In genomic region chr9:82539126-82539525, GRCh38 we compare ENCODE assay signal across 17 cellular contexts.
A peak's percentile ranks its signal among the peaks of the same experiment; 100 is the strongest.
DNase-seq lines count a peak whose midpoint lies in the region; ATAC-seq and TF ChIP-seq lines count a peak whose summit lies in the region.
"Had no signal": no experiment of that assay in that cellular context is flagged by ENCODE, and none has a peak within 500 bp of the region (broad histone marks: within the 10 kb centered on the region; RNA-seq: fewer than 3 reads in every experiment).

No MANE protein-coding gene starts in this region.

- H2BK15ac ChIP-seq in mesenchymal stem cell (ENCODE audit: low read depth, poor library complexity, severe bottlenecking), result no peak overlapping the region

- no peak overlapping the region for H3K9ac ChIP-seq in mesenchymal stem cell (ENCODE audit: low read length)

- H3K27me3 ChIP-seq in mesenchymal stem cell (ENCODE audit: control insufficient read depth in 1 of 2, insufficient read depth in 1 of 2, low read length in 2 of 2) (no peaks in the 10 kb centered on the region), foreskin keratinocyte (no peaks in the 10 kb centered on the region)

- H2BK5ac ChIP-seq in mesenchymal stem cell (ENCODE audit: low read depth, low read length, poor library complexity, severe bottlenecking), result no peak overlapping the region

- H4K91ac ChIP-seq in mesenchymal stem cell (ENCODE audit: low read length), result no peak overlapping the region

- no peak overlapping the region for H3K23ac ChIP-seq in mesenchymal stem cell (ENCODE audit: low read length in 2 of 2)

- peak; percentile 21 for DNase-seq in NCI-H748 (lab: John Stamatoyannopoulos, UW; ENCODE audit: unreplicated experiment)
- no peak for DNase-seq in NCI-H748 treated with DMSO at 0.1 percent for 48 hours (lab: John Stamatoyannopoulos, UW)
- peak; percentile 53 for DNase-seq in H4 (ENCODE audit: low spot score)
- DNase-seq in NCI-H69 (lab: John Stamatoyannopoulos, UW), result peak; percentile 44
- peak; percentile 54 for DNase-seq in mesenchymal stem cell
- no peak for DNase-seq in kidney tubule cell (ENCODE audit: low spot score)
- DNase-seq in NCI-H82 (lab: John Stamatoyannopoulos, UW), result no peak
- no peak for DNase-seq in foreskin keratinocyte
- DNase-seq: CD4-positive, alpha-beta memory T cell; IMR-90; NCI-H187; NCI-H345; NCI-H524 treated with DMSO at 0.1 percent for 48 hours; PC-9; T-helper 17 cell had no signal

- no peak overlapping the region for H2BK12ac ChIP-seq in mesenchymal stem cell (ENCODE audit: low read length in 2 of 2)

- TF ChIP-seq CTCF in foreskin keratinocyte (conservative IDR thresholded peaks at IDR 0.05), result no peak

- ATAC-seq in foreskin keratinocyte, result no peak
- ATAC-seq: T-helper 17 cell had no signal

- no peak overlapping the region for H3K14ac ChIP-seq in mesenchymal stem cell (ENCODE audit: low read length in 2 of 2)

- H3K18ac ChIP-seq in mesenchymal stem cell (ENCODE audit: low read depth in 1 of 2, low read length in 2 of 2), result no peak overlapping the region

- no peak overlapping the region for H3K4me3 ChIP-seq in mesenchymal stem cell (ENCODE audit: insufficient read depth in 1 of 2, low read depth in 1 of 2, low read length in 2 of 2)
- H3K4me3 ChIP-seq: HAP-1, PC-9 had no signal

- 91% methylated on average over 2 of the region's 3 CpGs for whole genome bisulfite sequencing in mesenchymal stem cell

- H2AFZ ChIP-seq in mesenchymal stem cell (ENCODE audit: low read depth, low read length), result no peak overlapping the region
- H2AFZ ChIP-seq: PC-9 had no signal

- no peak overlapping the region for H3K4me2 ChIP-seq in mesenchymal stem cell (ENCODE audit: low read length, poor library complexity, severe bottlenecking)
- H3K4me2 ChIP-seq: PC-9 had no signal

- no peak overlapping the region for H3K27ac ChIP-seq in mesenchymal stem cell (ENCODE audit: low read length, poor library complexity, severe bottlenecking)
- H3K27ac ChIP-seq in foreskin keratinocyte, result no peak overlapping the region
- H3K27ac ChIP-seq: HL-60, PC-9 had no signal

- no peaks in the 10 kb centered on the region for H3K79me1 ChIP-seq in mesenchymal stem cell (replicated peaks; ENCODE audit: low read length, poor library complexity, severe bottlenecking)

- H3K4me1 ChIP-seq in mesenchymal stem cell (ENCODE audit: control insufficient read depth, insufficient read depth, low read depth, low read length) (no peaks in the 10 kb centered on the region), foreskin keratinocyte (no peaks in the 10 kb centered on the region)
- H3K4me1 ChIP-seq: HAP-1 had no signal

- no peak overlapping the region for H3K4ac ChIP-seq in mesenchymal stem cell (ENCODE audit: low read depth in 1 of 2, low read length in 2 of 2)

- H2AK5ac ChIP-seq in mesenchymal stem cell (ENCODE audit: low read length, severe bottlenecking), result no peak overlapping the region

- H4K8ac ChIP-seq in mesenchymal stem cell (ENCODE audit: low read length), result no peak overlapping the region

- no peaks in the 10 kb centered on the region for H3K9me3 ChIP-seq in mesenchymal stem cell (ENCODE audit: control insufficient read depth, low read length)
- H3K9me3 ChIP-seq: HAP-1 had no signal

- H2BK120ac ChIP-seq in mesenchymal stem cell (ENCODE audit: low read depth, low read length), result no peak overlapping the region

- H3K36me3 ChIP-seq in mesenchymal stem cell (ENCODE audit: control insufficient read depth in 1 of 2, insufficient read depth in 2 of 2, low read depth in 1 of 2, low read length in 2 of 2), result no peaks in the 10 kb centered on the region
- H3K36me3 ChIP-seq: HAP-1 had no signal

Comparison
In these comparisons a context has a peak if more than half of its experiments do, and no peak if none do; other contexts are left out.
1. DNase-seq: peak in NCI-H748 (single experiment), H4 (single experiment), NCI-H69 (single experiment) and mesenchymal stem cell (single experiment); none in NCI-H748 treated with DMSO at 0.1 percent for 48 hours (single experiment), kidney tubule cell (single experiment), NCI-H82 (single experiment) and foreskin keratinocyte (0 of 2).